ENCODE assay signal across 17 cellular contexts in the genomic region with DNA sequence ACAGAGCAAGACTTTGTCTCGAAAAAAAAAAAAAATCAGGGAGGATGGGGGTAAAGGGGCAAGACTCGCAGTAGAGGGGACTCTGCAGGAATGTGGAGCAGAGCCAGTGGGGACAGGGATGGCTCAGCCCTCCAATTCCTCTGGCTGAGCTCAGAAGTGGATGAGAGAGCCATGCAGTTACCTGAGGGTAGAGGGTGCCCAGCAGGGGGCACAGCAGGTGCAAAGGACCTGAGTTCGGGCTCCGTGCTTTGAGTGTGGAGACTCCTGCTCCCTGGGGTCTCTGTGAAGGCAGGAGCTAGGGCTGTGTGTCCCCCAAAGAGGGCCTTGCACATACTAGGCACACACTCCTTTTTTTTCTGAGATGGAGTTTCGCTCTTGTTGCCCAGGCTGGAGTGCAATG. TPM values are rescaled to one million over a fixed set of nuclear protein-coding genes. Genes with fewer than 3 reads are reported as not detected.
DNase-seq lines count a peak whose midpoint lies in the region; ATAC-seq, FAIRE-seq and TF ChIP-seq lines count a peak whose summit lies in the region.
"Had no signal": no experiment of that assay in that cellular context is flagged by ENCODE, and none has a peak within 500 bp of the region (broad histone marks: within the 10 kb centered on the region; RNA-seq: fewer than 3 reads in every experiment).

No MANE protein-coding gene starts in this region.

- BruUV-seq in GM12878 (replicated peaks; lab: Mats Ljungman, UMichigan), result no TSS peak

- SMC1A ChIA-PET in GM12878 (lab: Charles Lee; ENCODE audit: uncharacterized antibody, unreplicated experiment), result no interaction called here

- TF ChIP-seq CTCF in GM06990 (IDR thresholded peaks at IDR 0.05; ENCODE audit: insufficient read depth, low read length, poor library complexity, severe bottlenecking) (peak; percentile 44), GM12878 (IDR thresholded peaks at IDR 0.05 in 2 of 3, conservative IDR thresholded peaks at IDR 0.05 in 1 of 3; ENCODE audit: control insufficient read depth in 2 of 3, extremely low read depth in 1 of 3, insufficient read depth in 1 of 3, low read depth in 3 of 3, low read length in 3 of 3) (peak; percentile 7 to 24 (median 23); a peak in 2 of 6 replicates), mucosa of descending colon (IDR thresholded peaks at IDR 0.05) (no peak)

- H3F3A ChIP-seq in GM23248 (ENCODE audit: insufficient read depth), result no peaks in the 10 kb centered on the region

- no peak overlapping the region for H2AFZ ChIP-seq in GM23248
- H2AFZ ChIP-seq in GM12878 (ENCODE audit: control insufficient read depth, low read depth, low read length), result no peak overlapping the region

- DNase-seq in GM06990 (ENCODE audit: extremely low read depth, insufficient read length), result no peak
- peak; percentile 0 for DNase-seq in GM23248
- no peak for DNase-seq in GM12878 (ENCODE audit: low read depth, low spot score)
- peak in 1 of 3 donors; percentile 40 for DNase-seq in mucosa of descending colon
- DNase-seq in Kasumi-1 (lab: John Stamatoyannopoulos, UW), result no peak
- DNase-seq in T-helper 1 cell, result no peak
- no peak for DNase-seq in SIG-M5 (lab: John Stamatoyannopoulos, UW)
- DNase-seq: activated naive CD8-positive, alpha-beta T cell treated with anti-CD3 and anti-CD28 coated beads, Interleukin-2, amount 50 U/mL, for 24 hours; DMS 273 treated with DMSO at 0.1 percent for 48 hours; foreskin fibroblast; H9; NCI-H1092 treated with DMSO at 0.1 percent for 48 hours; NK-92 treated with Interleukin-12 subunit alpha and Interleukin-12 subunit beta, amount 100 ng/mL, for 24 hours; right cardiac atrium had no signal

- intact Hi-C loops in GM12878 (cut with micrococcal nuclease; ENCODE audit: unreplicated experiment), result no loop called here
- intact Hi-C loops in mucosa of descending colon (cut with DNase I, micrococcal nuclease), result no loop called here

- H4K20me1 ChIP-seq in GM23248 (ENCODE audit: insufficient read depth) (no peaks in the 10 kb centered on the region), GM12878 (ENCODE audit: control insufficient read depth, insufficient read depth) (no peaks in the 10 kb centered on the region; the same call in 1 of the 2 replicates)

- ATAC-seq in GM12878, result no peak; the same call in 2 of the 3 replicates
- ATAC-seq in mucosa of descending colon, result peak; percentile 49
- ATAC-seq: activated naive CD8-positive, alpha-beta T cell treated with anti-CD3 and anti-CD28 coated beads, Interleukin-2, amount 50 U/mL, for 24 hours; right cardiac atrium had no signal

- WGBS in GM23248 (ENCODE audit: low coverage in 1 of 2, low lambda C conversion rate in 2 of 2, missing lambda C conversion rate in 2 of 2), 2 experiments, result 94 to 97% methylated on average over 5 of the region's 5 CpGs
- WGBS in GM12878 (ENCODE audit: insufficient coverage, insufficient replicate concordance, low lambda C conversion rate, missing lambda C conversion rate), result 34% methylated on average over 5 of the region's 5 CpGs

- H3K27ac ChIP-seq in GM23248 (no peak overlapping the region), GM12878 (ENCODE audit: control insufficient read depth, insufficient read depth) (no peak overlapping the region)

- H3K27me3 ChIP-seq in GM06990 (replicated peaks; ENCODE audit: control insufficient read depth, insufficient read depth, low read length), result no peaks in the 10 kb centered on the region
- H3K27me3 ChIP-seq in GM23248 (replicated peaks; ENCODE audit: insufficient read depth), result no peaks in the 10 kb centered on the region
- H3K27me3 ChIP-seq in GM12878 (replicated peaks in 1 of 2; ENCODE audit: control insufficient read depth in 2 of 2, insufficient read depth in 2 of 2, low read length in 1 of 2), result no peaks in the 10 kb centered on the region

- POLR2A ChIA-PET in GM12878 (lab: Charles Lee), result no interaction called here

- no peaks in the 10 kb centered on the region for H3K9me3 ChIP-seq in GM23248 (ENCODE audit: low read depth)
- no peaks in the 10 kb centered on the region for H3K9me3 ChIP-seq in GM12878 (replicated peaks; ENCODE audit: control insufficient read depth, insufficient read depth, low read length)
- H3K9me3 ChIP-seq in mucosa of descending colon, result no peaks in the 10 kb centered on the region

- CTCF ChIA-PET in GM12878 (lab: Yijun Ruan, JAX), result interaction anchor here (0.6 to 2.4 kb wide), 4 partner anchors 10 to 68 kb away, joined by 3 to 6 read pairs (median 4); no protein-coding TSS in a partner anchor

- TF ChIP-seq POLR2A in GM12878 (IDR thresholded peaks at IDR 0.05; ENCODE audit: low read depth, low read length), result no peak

- no peaks in the 10 kb centered on the region for H3K79me2 ChIP-seq in GM23248 (ENCODE audit: insufficient read depth)
- no peaks in the 10 kb centered on the region for H3K79me2 ChIP-seq in GM12878 (ENCODE audit: control insufficient read depth, insufficient read depth, low read length)

- H3K4me2 ChIP-seq in GM23248 (ENCODE audit: unreplicated experiment), result no peak overlapping the region
- no peak overlapping the region for H3K4me2 ChIP-seq in GM12878 (ENCODE audit: control insufficient read depth, insufficient read depth)

- TF ChIP-seq EP300 in GM12878 (IDR thresholded peaks at IDR 0.05; ENCODE audit: borderline replicate concordance in 1 of 2, control insufficient read depth in 1 of 2, low read depth in 2 of 2, low read length in 2 of 2), result no peak

- RAD21 ChIA-PET in GM12878 (lab: Charles Lee; ENCODE audit: unreplicated experiment), result no interaction called here

- TF ChIP-seq RAD21 in GM12878 (IDR thresholded peaks at IDR 0.05; ENCODE audit: insufficient read depth, low read depth, low read length), result no peak

- H3K4me3 ChIP-seq in GM06990 (replicated peaks; ENCODE audit: low read depth, low read length) (no peak overlapping the region), GM23248 (no peak overlapping the region), GM12878 (no peak overlapping the region), mucosa of descending colon (no peak overlapping the region)

- H3K4me1 ChIP-seq in GM23248 (ENCODE audit: insufficient read depth) (no peaks in the 10 kb centered on the region), GM12878 (ENCODE audit: control insufficient read depth, insufficient read depth, low read length) (no peaks in the 10 kb centered on the region), mucosa of descending colon (ENCODE audit: low read depth) (no peaks in the 10 kb centered on the region)

- FAIRE-seq in GM12878 (lab: Jason Lieb, UNC), result no peak

- in situ Hi-C loops in GM23248 (cut with MboI), result no loop called here
- in situ Hi-C loops in GM12878 (cut with MboI), result no loop called here

- H3K9ac ChIP-seq in GM23248 (no peak overlapping the region), GM12878 (ENCODE audit: control insufficient read depth, insufficient read depth, low read length) (no peak overlapping the region)

- H3K9me2 ChIP-seq in GM23248 (ENCODE audit: insufficient read depth), result no peaks in the 10 kb centered on the region

- H3K36me3 ChIP-seq in GM06990 (ENCODE audit: control insufficient read depth, insufficient read depth, low read length), result no peaks in the 10 kb centered on the region; the same call in 1 of the 2 replicates
- no peaks in the 10 kb centered on the region for H3K36me3 ChIP-seq in GM23248 (ENCODE audit: low read depth)
- peaks cover 0 to 2% of the 10 kb centered on the region in 2 experiments; a peak in 1 of 4 replicates for H3K36me3 ChIP-seq in GM12878 (ENCODE audit: control insufficient read depth in 2 of 2, insufficient read depth in 2 of 2, low read length in 1 of 2)
- no peaks in the 10 kb centered on the region for H3K36me3 ChIP-seq in mucosa of descending colon (ENCODE audit: low read depth)

RNA-seq across cellular contexts. Expression of a gene that starts 7.7 kb away (rescaled TPM):
- total RNA-seq in GM23248 (2014; rRNA removed; shearing (Covaris generic)), result 10.7 and 13.9 TPM in 2 replicates
- 11.8 and 17.7 TPM in 2 replicates for polyA plus RNA-seq in GM23248 (2016; fragmentation: Nextera tagmentation; extraction: Ambion mirVana)
- total RNA-seq in GM12878 (2013; cell fraction: nucleolus; rRNA removed), result 83.2 and 86.5 TPM in 2 replicates
- total RNA-seq in GM12878 (2014; rRNA removed), result 5.0 TPM in 2 replicates
- total RNA-seq in GM12878 (2014; rRNA removed; fragmentation: Illumina TruSeq; extraction: Trizol), result 2.9 and 3.1 TPM in 2 replicates
- total RNA-seq in GM12878 (2021), result 23.2 and 24.8 TPM in 2 replicates
- polyA plus RNA-seq in GM12878 (2011; ENCODE audit: low read depth), result 13.6 TPM
- 3.0 and 5.8 TPM in 2 replicates for polyA plus RNA-seq in GM12878 (2011; rRNA removed)
- 7.0 and 7.5 TPM in 2 replicates for polyA plus RNA-seq in GM12878 (2011; cell fraction: cytosol; rRNA removed)
- polyA plus RNA-seq in GM12878 (2011; cell fraction: nucleus; rRNA removed), result 46.5 and 55.2 TPM in 2 replicates
- 14.6 and 17.2 TPM in 2 replicates for polyA plus RNA-seq in GM12878 (2012)
- polyA plus RNA-seq in GM12878 (2014; fragmentation: Illumina TruSeq; extraction: Trizol), result 0.84 and 2.8 TPM in 2 replicates
- 1 to 10 TPM in 1 of 2 experiments, under 1 TPM in 1; 0.76 to 1.8 TPM for polyA plus RNA-seq in GM12878 (2014; fragmentation: Nextera tagmentation; extraction: Ambion mirVana)
- polyA plus RNA-seq in GM12878 (2014; rRNA removed), result 9.4 and 10.4 TPM in 2 replicates
- 1 to 10 TPM; 4.5 to 5.4 TPM for polyA plus RNA-seq in GM12878 (2016; fragmentation: Nextera tagmentation; extraction: Ambion mirVana)
- polyA minus RNA-seq in GM12878 (2011; rRNA and poly(A)+ RNA removed), result 6.1 and 11.0 TPM in 2 replicates
- 6.9 and 9.2 TPM in 2 replicates for polyA minus RNA-seq in GM12878 (2011; cell fraction: cytosol; rRNA and poly(A)+ RNA removed)
- polyA minus RNA-seq in GM12878 (2011; cell fraction: nucleus; rRNA and poly(A)+ RNA removed), result 9.7 and 12.2 TPM in 2 replicates
- 10 to 100 TPM; 62.4 to 94.7 (median 62.8) TPM for total RNA-seq in mucosa of descending colon
- polyA plus RNA-seq: neural cell had no signal

RNA-seq across cellular contexts. Expression of a gene that starts 15.2 kb away (rescaled TPM):
- 1.7 TPM in 1 of 2 replicates, not detected in the other for total RNA-seq in GM23248 (2014; rRNA removed; shearing (Covaris generic))
- polyA plus RNA-seq in GM23248 (2016; fragmentation: Nextera tagmentation; extraction: Ambion mirVana), result not detected in 2 replicates
- not detected in 2 replicates for total RNA-seq in GM12878 (2013; cell fraction: nucleolus; rRNA removed)
- not detected in 2 replicates for total RNA-seq in GM12878 (2014; rRNA removed)
- total RNA-seq in GM12878 (2014; rRNA removed; fragmentation: Illumina TruSeq; extraction: Trizol), result not detected in 2 replicates
- total RNA-seq in GM12878 (2021), result not detected in 2 replicates
- not detected for polyA plus RNA-seq in GM12878 (2011; ENCODE audit: low read depth)
- not detected in 2 replicates for polyA plus RNA-seq in GM12878 (2011; rRNA removed)
- polyA plus RNA-seq in GM12878 (2011; cell fraction: cytosol; rRNA removed), result not detected in 2 replicates
- not detected in 2 replicates for polyA plus RNA-seq in GM12878 (2011; cell fraction: nucleus; rRNA removed)
- polyA plus RNA-seq in GM12878 (2012), result not detected in 2 replicates
- not detected in 2 replicates for polyA plus RNA-seq in GM12878 (2014; fragmentation: Illumina TruSeq; extraction: Trizol)
- not detected for polyA plus RNA-seq in GM12878 (2014; fragmentation: Nextera tagmentation; extraction: Ambion mirVana)
- not detected in 2 replicates for polyA plus RNA-seq in GM12878 (2014; rRNA removed)
- polyA plus RNA-seq in GM12878 (2016; fragmentation: Nextera tagmentation; extraction: Ambion mirVana), result not detected
- not detected in 2 replicates for polyA minus RNA-seq in GM12878 (2011; rRNA and poly(A)+ RNA removed)
- polyA minus RNA-seq in GM12878 (2011; cell fraction: cytosol; rRNA and poly(A)+ RNA removed), result not detected in 2 replicates
- not detected in 2 replicates for polyA minus RNA-seq in GM12878 (2011; cell fraction: nucleus; rRNA and poly(A)+ RNA removed)
- not detected for total RNA-seq in mucosa of descending colon
- total RNA-seq: activated T-helper 1 cell treated with anti-CD3 and anti-CD28 coated beads, Interleukin-12 subunit alpha, Interleukin-12 subunit beta, Interleukin-2, Interleukin-4 antibody, amounts not matched to agents 30 ng/mL and 10 ng/mL and 1 ng/mL, durations not matched to agents 14 hours and 24 hours and 36 hours; H9 had no signal
- polyA plus RNA-seq: BJ, neural cell had no signal

RNA-seq across cellular contexts. Expression of a gene that starts 41.3 kb away (rescaled TPM):
- total RNA-seq in GM23248 (2014; rRNA removed; shearing (Covaris generic)), result not detected in 2 replicates
- polyA plus RNA-seq in GM23248 (2016; fragmentation: Nextera tagmentation; extraction: Ambion mirVana), result not detected in 2 replicates
- total RNA-seq in GM12878 (2013; cell fraction: nucleolus; rRNA removed), result not detected in 2 replicates
- total RNA-seq in GM12878 (2014; rRNA removed), result not detected in 2 replicates
- not detected in 2 replicates for total RNA-seq in GM12878 (2014; rRNA removed; fragmentation: Illumina TruSeq; extraction: Trizol)
- total RNA-seq in GM12878 (2021), result not detected in 2 replicates
- polyA plus RNA-seq in GM12878 (2011; ENCODE audit: low read depth), result not detected
- polyA plus RNA-seq in GM12878 (2011; rRNA removed), result not detected in 2 replicates
- polyA plus RNA-seq in GM12878 (2011; cell fraction: cytosol; rRNA removed), result not detected in 2 replicates
- not detected in 2 replicates for polyA plus RNA-seq in GM12878 (2011; cell fraction: nucleus; rRNA removed)
- not detected in 2 replicates for polyA plus RNA-seq in GM12878 (2012)
- polyA plus RNA-seq in GM12878 (2014; fragmentation: Illumina TruSeq; extraction: Trizol), result not detected in 2 replicates
- polyA plus RNA-seq in GM12878 (2014; fragmentation: Nextera tagmentation; extraction: Ambion mirVana), result not detected
- polyA plus RNA-seq in GM12878 (2014; rRNA removed), result not detected in 2 replicates
- polyA plus RNA-seq in GM12878 (2016; fragmentation: Nextera tagmentation; extraction: Ambion mirVana), result not detected
- not detected in 2 replicates for polyA minus RNA-seq in GM12878 (2011; rRNA and poly(A)+ RNA removed)
- polyA minus RNA-seq in GM12878 (2011; cell fraction: cytosol; rRNA and poly(A)+ RNA removed), result not detected in 2 replicates
- polyA minus RNA-seq in GM12878 (2011; cell fraction: nucleus; rRNA and poly(A)+ RNA removed), result not detected in 2 replicates
- not detected for total RNA-seq in mucosa of descending colon
- total RNA-seq: activated T-helper 1 cell treated with anti-CD3 and anti-CD28 coated beads, Interleukin-12 subunit alpha, Interleukin-12 subunit beta, Interleukin-2, Interleukin-4 antibody, amounts not matched to agents 30 ng/mL and 10 ng/mL and 1 ng/mL, durations not matched to agents 14 hours and 24 hours and 36 hours; H9; right cardiac atrium had no signal
- polyA plus RNA-seq: BJ, neural cell, right cardiac atrium had no signal

RNA-seq across cellular contexts. Expression of a gene that starts 57.3 kb away (rescaled TPM):
- 215 and 278 TPM in 2 replicates for total RNA-seq in GM23248 (2014; rRNA removed; shearing (Covaris generic))
- polyA plus RNA-seq in GM23248 (2016; fragmentation: Nextera tagmentation; extraction: Ambion mirVana), result 76.3 and 77.1 TPM in 2 replicates
- total RNA-seq in GM12878 (2013; cell fraction: nucleolus; rRNA removed), result 23.9 and 26.1 TPM in 2 replicates
- total RNA-seq in GM12878 (2014; rRNA removed), result 25.9 and 28.2 TPM in 2 replicates
- 17.4 and 18.9 TPM in 2 replicates for total RNA-seq in GM12878 (2014; rRNA removed; fragmentation: Illumina TruSeq; extraction: Trizol)
- total RNA-seq in GM12878 (2021), result 31.9 and 32.9 TPM in 2 replicates
- 10.1 TPM for polyA plus RNA-seq in GM12878 (2011; ENCODE audit: low read depth)
- 5.4 and 10.8 TPM in 2 replicates for polyA plus RNA-seq in GM12878 (2011; rRNA removed)
- 15.1 and 19.4 TPM in 2 replicates for polyA plus RNA-seq in GM12878 (2011; cell fraction: cytosol; rRNA removed)
- 7.4 and 12.1 TPM in 2 replicates for polyA plus RNA-seq in GM12878 (2011; cell fraction: nucleus; rRNA removed)
- polyA plus RNA-seq in GM12878 (2012), result 13.4 and 16.1 TPM in 2 replicates
- 21.9 and 33.0 TPM in 2 replicates for polyA plus RNA-seq in GM12878 (2014; fragmentation: Illumina TruSeq; extraction: Trizol)
- 1 to 10 TPM; 4.9 to 7.3 TPM for polyA plus RNA-seq in GM12878 (2014; fragmentation: Nextera tagmentation; extraction: Ambion mirVana)
- 19.4 and 23.3 TPM in 2 replicates for polyA plus RNA-seq in GM12878 (2014; rRNA removed)
- 10 to 100 TPM; 17.1 to 23.2 TPM for polyA plus RNA-seq in GM12878 (2016; fragmentation: Nextera tagmentation; extraction: Ambion mirVana)
- polyA minus RNA-seq in GM12878 (2011; rRNA and poly(A)+ RNA removed), result 10.5 and 23.3 TPM in 2 replicates
- 9.1 and 13.2 TPM in 2 replicates for polyA minus RNA-seq in GM12878 (2011; cell fraction: cytosol; rRNA and poly(A)+ RNA removed)
- polyA minus RNA-seq in GM12878 (2011; cell fraction: nucleus; rRNA and poly(A)+ RNA removed), result 2.2 and 6.3 TPM in 2 replicates
- total RNA-seq in mucosa of descending colon, result 100 to 1,000 TPM in 1 of 3 donors, 10 to 100 TPM in 2; 28.0 to 562 (median 77.5) TPM
